ENCODE assay signal across 23 cellular contexts in the genomic region with DNA sequence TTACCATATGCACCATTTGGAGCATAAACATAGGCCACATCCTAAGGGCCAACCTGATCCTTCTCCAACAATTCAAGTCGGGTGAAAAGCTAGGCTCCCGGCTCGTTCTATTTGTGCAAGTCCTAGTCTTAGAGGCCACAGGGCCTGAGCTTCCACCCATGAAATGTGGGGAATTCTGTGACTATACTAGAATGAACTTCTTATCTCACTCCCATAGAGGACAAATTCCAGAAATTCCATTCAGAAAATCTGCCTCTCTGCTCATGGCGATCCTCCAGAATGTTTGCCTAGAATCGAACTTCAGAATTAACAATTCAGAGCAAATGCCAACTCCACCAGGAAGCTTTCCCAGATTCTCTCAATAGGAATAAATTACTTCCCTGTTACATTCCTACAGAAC.
DNase-seq lines count a peak whose midpoint lies in the region; ATAC-seq, FAIRE-seq and TF ChIP-seq lines count a peak whose summit lies in the region.
"Had no signal": no experiment of that assay in that cellular context is flagged by ENCODE, and none has a peak within 500 bp of the region (broad histone marks: within the 10 kb centered on the region; RNA-seq: fewer than 3 reads in every experiment).

No MANE protein-coding gene starts in this region.

- TF ChIP-seq RAD21 in HepG2 (CRISPR knock-in tag; IDR thresholded peaks at IDR 0.05): no peak

- no peaks in the 10 kb centered on the region for H3K79me1 ChIP-seq in H9 (ENCODE audit: insufficient read depth, low read depth, low read length, poor library complexity, severe bottlenecking)

- H3K27ac ChIP-seq in H9 (ENCODE audit: insufficient read length, low read depth, low read length) (no peak overlapping the region), astrocyte (ENCODE audit: low read depth, low read length) (no peak overlapping the region), HepG2 (ENCODE audit: extremely low read length, insufficient read depth, low read length) (no peak overlapping the region)
- H3K27ac ChIP-seq: A549 had no signal

- H2BK12ac ChIP-seq in H9 (ENCODE audit: insufficient read length, low read depth, low read length): no peak overlapping the region

- no peak overlapping the region for H3K4me3 ChIP-seq in astrocyte (ENCODE audit: insufficient read depth, low read depth, low read length)
- H3K4me3 ChIP-seq in HepG2 (replicated peaks in 1 of 3; ENCODE audit: insufficient read depth in 1 of 3, low read depth in 2 of 3, low read length in 3 of 3): no peak overlapping the region
- H3K4me3 ChIP-seq: A549 had no signal

- H3K36me3 Mint-ChIP-seq in H9 (ENCODE audit: insufficient read depth in 1 of 3, low read depth in 3 of 3): no peaks in the 10 kb centered on the region
- no peaks in the 10 kb centered on the region for H3K36me3 Mint-ChIP-seq in astrocyte (ENCODE audit: low read depth, unreplicated experiment)
- no peaks in the 10 kb centered on the region for H3K36me3 Mint-ChIP-seq in type B pancreatic cell
- H3K36me3 Mint-ChIP-seq: CD4-positive, CD25-positive, alpha-beta regulatory T cell had no signal

- H3K4me3 Mint-ChIP-seq in H9 (no peak overlapping the region), astrocyte (ENCODE audit: unreplicated experiment) (no peak overlapping the region), type B pancreatic cell (no peak overlapping the region)
- H3K4me3 Mint-ChIP-seq: nephron had no signal

- no CpG with 5 or more reads among the region's 5 CpGs for WGBS in H9 (ENCODE audit: extremely low coverage, insufficient read length, low lambda C conversion rate)
- WGBS in HepG2 (ENCODE audit: low lambda C conversion rate): 1% methylated on average over 5 of the region's 5 CpGs

- H2AK5ac ChIP-seq in H9 (ENCODE audit: insufficient read length, low read length): no peak overlapping the region

- no peak overlapping the region for H3K56ac ChIP-seq in H9 (ENCODE audit: insufficient read length, low read depth, low read length)

- no peak overlapping the region for H2BK20ac ChIP-seq in H9 (ENCODE audit: low read depth, low read length, poor library complexity, severe bottlenecking)

- H4K20me1 ChIP-seq in H9 (ENCODE audit: control insufficient read depth, insufficient read depth, insufficient read length) (no peaks in the 10 kb centered on the region), astrocyte (ENCODE audit: insufficient read depth, low read length) (no peaks in the 10 kb centered on the region), HepG2 (ENCODE audit: insufficient read depth, low read length) (no peaks in the 10 kb centered on the region)

- H3K9me3 Mint-ChIP-seq in H9 (no peaks in the 10 kb centered on the region; a peak in 1 of 5 replicates), astrocyte (ENCODE audit: unreplicated experiment) (peaks cover 5% of the 10 kb centered on the region), type B pancreatic cell (peaks cover 2% of the 10 kb centered on the region)
- H3K9me3 Mint-ChIP-seq: activated T-helper 2 cell treated with anti-CD3 and anti-CD28 coated beads, Interferon-gamma antibody, Interleukin-2, Interleukin-4, amounts not matched to agents 10 μg/mL and 5 μg/mL and 100 μg/mL, durations not matched to agents 14 hours and 24 hours and 36 hours; nephron had no signal

- no peak overlapping the region for H2AFZ ChIP-seq in H9 (ENCODE audit: low read length)
- no peak overlapping the region for H2AFZ ChIP-seq in astrocyte (ENCODE audit: low read depth, low read length)
- H2AFZ ChIP-seq in HepG2 (ENCODE audit: low read length): no peak overlapping the region

- H2BK5ac ChIP-seq in H9 (ENCODE audit: insufficient read length, low read length): no peak overlapping the region

- H3K27ac Mint-ChIP-seq in H9: no peak overlapping the region; a peak in 1 of 7 replicates
- H3K27ac Mint-ChIP-seq in astrocyte (ENCODE audit: unreplicated experiment): no peak overlapping the region
- no peak overlapping the region for H3K27ac Mint-ChIP-seq in type B pancreatic cell
- H3K27ac Mint-ChIP-seq: activated T-helper 2 cell treated with anti-CD3 and anti-CD28 coated beads, Interferon-gamma antibody, Interleukin-2, Interleukin-4, amounts not matched to agents 10 μg/mL and 5 μg/mL and 100 μg/mL, durations not matched to agents 14 hours and 24 hours and 36 hours; progenitor cell of endocrine pancreas had no signal

- H3K27me3 ChIP-seq in H9 (ENCODE audit: insufficient read depth, low read length) (no peaks in the 10 kb centered on the region), astrocyte (ENCODE audit: insufficient read depth, low read length) (no peaks in the 10 kb centered on the region), HepG2 (ENCODE audit: control insufficient read depth in 1 of 2, insufficient read depth in 2 of 2, low read length in 2 of 2) (no peaks in the 10 kb centered on the region; a peak in 1 of 5 replicates)

- POLR2A ChIA-PET in HepG2 (lab: Yijun Ruan, JAX): no interaction called here

- no peak overlapping the region for H3T11ph ChIP-seq in H9 (ENCODE audit: low read length)

- in situ Hi-C loops in HepG2 (cut with HindIII; ENCODE audit: extremely low pct_ligation_motif_present, low pct_unique_long_range_greater_than_20kb): no loop called here

- no peak overlapping the region for H3K4me2 ChIP-seq in H9 (ENCODE audit: insufficient read depth, insufficient read length, low read length)
- no peak overlapping the region for H3K4me2 ChIP-seq in astrocyte (ENCODE audit: low read length)
- no peak overlapping the region for H3K4me2 ChIP-seq in HepG2 (ENCODE audit: low read depth, low read length)
- H3K4me2 ChIP-seq: A549, SK-N-SH had no signal

- H3K79me2 ChIP-seq in H9 (ENCODE audit: insufficient read depth, low read length): no peaks in the 10 kb centered on the region
- H3K79me2 ChIP-seq in astrocyte (ENCODE audit: insufficient read depth, low read length): no peaks in the 10 kb centered on the region
- H3K79me2 ChIP-seq in HepG2 (ENCODE audit: insufficient read depth, low read length): no peaks in the 10 kb centered on the region

- no TSS peak for BruUV-seq in HepG2 (replicated peaks; lab: Mats Ljungman, UMichigan)

- FAIRE-seq in astrocyte (lab: Jason Lieb, UNC) (no peak), HepG2 (lab: Jason Lieb, UNC) (no peak)
- FAIRE-seq: A549, H54, RCC 7860, small intestine had no signal

- intact Hi-C loops in HepG2 (cut with micrococcal nuclease; ENCODE audit: unreplicated experiment): no loop called here

- TF ChIP-seq CTCF in H9 (conservative IDR thresholded peaks at IDR 0.05) (no peak), astrocyte (IDR thresholded peaks at IDR 0.05; ENCODE audit: insufficient read depth, low read depth, low read length) (no peak), HepG2 (CRISPR knock-in tag; IDR thresholded peaks at IDR 0.05) (no peak), type B pancreatic cell (conservative IDR thresholded peaks at IDR 0.05) (no peak)

- H2BK15ac ChIP-seq in H9 (ENCODE audit: low read depth, low read length): no peak overlapping the region

- no peak overlapping the region for H2BK120ac ChIP-seq in H9 (ENCODE audit: low read depth, low read length, poor library complexity, severe bottlenecking)

- TF ChIP-seq EP300 in HepG2 (IDR thresholded peaks at IDR 0.05; ENCODE audit: low read depth in 2 of 2, low read length in 2 of 2) (no peak), HepG2 (CRISPR knock-in tag; IDR thresholded peaks at IDR 0.05; ENCODE audit: borderline replicate concordance) (no peak)

- H3K14ac ChIP-seq in H9 (ENCODE audit: insufficient read depth, low read length): no peak overlapping the region

- no peak overlapping the region for H3K9ac ChIP-seq in H9 (ENCODE audit: extremely low read depth, insufficient read length, low read length)
- no peak overlapping the region for H3K9ac ChIP-seq in astrocyte (ENCODE audit: low read length)
- no peak overlapping the region for H3K9ac ChIP-seq in HepG2 (ENCODE audit: insufficient read depth, low read depth, low read length)
- H3K9ac ChIP-seq: SK-N-SH had no signal

- no peak overlapping the region for H3K18ac ChIP-seq in H9 (ENCODE audit: insufficient read length, low read depth, low read length)

- H3K4me1 Mint-ChIP-seq in H9 (peaks cover 18 to 22% of the 10 kb centered on the region in 2 experiments), astrocyte (ENCODE audit: low read depth, unreplicated experiment) (peaks cover 11% of the 10 kb centered on the region), type B pancreatic cell (ENCODE audit: unreplicated experiment) (peaks cover 9% of the 10 kb centered on the region)
- H3K4me1 Mint-ChIP-seq: CD4-positive, CD25-positive, alpha-beta regulatory T cell had no signal

- no peak for TF ChIP-seq POLR2A in HepG2 (IDR thresholded peaks at IDR 0.05; ENCODE audit: insufficient read depth in 1 of 2, low read depth in 2 of 2, low read length in 2 of 2)

- DNase-seq in 8988T (peak; percentile 24), H9 (peak; percentile 6), astrocyte (ENCODE audit: low read depth) (peak; percentile 1), HepG2 (ENCODE audit: low spot score) (peak; percentile 36), type B pancreatic cell (ENCODE audit: extremely low spot score, unreplicated experiment) (no peak), NCI-H524 (lab: John Stamatoyannopoulos, UW) (no peak), DMS153 treated with DMSO at 0.1 percent for 48 hours (lab: John Stamatoyannopoulos, UW; ENCODE audit: unreplicated experiment) (no peak)
- DNase-seq: activated CD4-positive, alpha-beta T cell treated with anti-CD3 and anti-CD28 coated beads for 1 hour; CD4-positive, CD25-positive, alpha-beta regulatory T cell; DMS153; effector memory CD4-positive, alpha-beta T cell; NCI-H1105 treated with DMSO at 0.1 percent for 48 hours; SK-N-SH; small intestine; stimulated activated CD8-positive, alpha-beta memory T cell treated with anti-CD3 and anti-CD28 coated beads, Interleukin-4, amount 100 ng/mL, for 48 hours; T1000 had no signal

- no peak overlapping the region for H4K8ac ChIP-seq in H9 (replicated peaks; ENCODE audit: insufficient read length, low read depth, low read length)

- H3K23ac ChIP-seq in H9 (ENCODE audit: insufficient read length, low read depth, low read length): no peak overlapping the region

- no peak overlapping the region for H4K91ac ChIP-seq in H9 (ENCODE audit: insufficient read length, low read depth, low read length)

- peak; percentile 73 for ATAC-seq in HepG2
- ATAC-seq in HG02623 (IDR thresholded peaks at IDR 0.05; ENCODE audit: unreplicated experiment): no peak
- ATAC-seq: A549 had no signal

- H3K9me3 ChIP-seq in H9 (ENCODE audit: control insufficient read depth, low read depth, low read length) (no peaks in the 10 kb centered on the region), astrocyte (ENCODE audit: insufficient read depth, low read depth, low read length) (no peaks in the 10 kb centered on the region), HepG2 (ENCODE audit: low read length) (no peaks in the 10 kb centered on the region)
- H3K9me3 ChIP-seq: A549, SK-N-SH had no signal

- H4K5ac ChIP-seq in H9 (ENCODE audit: insufficient read length, low read depth, low read length): no peak overlapping the region

- no peaks in the 10 kb centered on the region for H3K23me2 ChIP-seq in H9 (ENCODE audit: insufficient read length, low read depth, low read length, poor library complexity, severe bottlenecking)

- H3K4me1 ChIP-seq in H9 (ENCODE audit: insufficient read depth, low read length) (no peaks in the 10 kb centered on the region; the same call in 1 of the 2 replicates), astrocyte (ENCODE audit: insufficient read depth, low read length) (no peaks in the 10 kb centered on the region), HepG2 (ENCODE audit: insufficient read depth, low read length) (no peaks in the 10 kb centered on the region)
- H3K4me1 ChIP-seq: A549 had no signal

- no peak overlapping the region for H3K4ac ChIP-seq in H9 (ENCODE audit: low read depth, low read length)

- H3K36me3 ChIP-seq in astrocyte (ENCODE audit: insufficient read depth, low read length): no peaks in the 10 kb centered on the region
- no peaks in the 10 kb centered on the region for H3K36me3 ChIP-seq in HepG2 (replicated peaks in 1 of 2; ENCODE audit: control insufficient read depth in 1 of 2, insufficient read depth in 2 of 2, low read length in 2 of 2)

- CTCF ChIA-PET in HepG2 (lab: Yijun Ruan, JAX; ENCODE audit: low intra/inter-chr PET ratio, low total read pairs): no interaction called here

- H3K27me3 Mint-ChIP-seq in H9 (ENCODE audit: low read depth) (no peaks in the 10 kb centered on the region; the same call in 1 of the 2 replicates), astrocyte (ENCODE audit: low read depth, unreplicated experiment) (no peaks in the 10 kb centered on the region), type B pancreatic cell (no peaks in the 10 kb centered on the region)
- H3K27me3 Mint-ChIP-seq: CD4-positive, CD25-positive, alpha-beta regulatory T cell had no signal

Comparison
In these comparisons a context has a peak if more than half of its experiments do, and no peak if none do; other contexts are left out.
1. DNase-seq: peak in 8988T (single experiment), H9 (single experiment), astrocyte (single experiment) and HepG2 (single experiment); none in type B pancreatic cell (single experiment), NCI-H524 (0 of 2) and DMS153 treated with DMSO at 0.1 percent for 48 hours (single experiment).